In genomic region chr15:52180196-52180835, GRCh38 we compare ENCODE assay signal across 8 cellular contexts. TPM values are rescaled to one million over a fixed set of nuclear protein-coding genes. Genes with fewer than 3 reads are reported as not detected.
DNase-seq lines count a peak whose midpoint lies in the region; ATAC-seq and TF ChIP-seq lines count a peak whose summit lies in the region.

No MANE protein-coding gene starts in this region.

- peaks cover 0 to 6% (median 0%) of the 10 kb centered on the region in 11 experiments; a peak in 2 of 22 replicates for H3K9me3 ChIP-seq in BLaER1 treated with 17β-estradiol and CSF1 and Interleukin-3, amounts not matched to agents 10 nM and 100 nM (replicated peaks in 1 of 11)
- no peaks in the 10 kb centered on the region for H3K9me3 ChIP-seq in esophagus squamous epithelium

- peak overlapping the region in 10 of 11 experiments; percentile 71 to 87 (median 79); a peak in 20 of 22 replicates for H3K27ac ChIP-seq in BLaER1 treated with 17β-estradiol and CSF1 and Interleukin-3, amounts not matched to agents 10 nM and 100 nM
- H3K27ac ChIP-seq in esophagus squamous epithelium: peak overlapping the region; percentile 86 to 98 (median 95)

- peak; percentile 28 for ATAC-seq in GM19438 (IDR thresholded peaks at IDR 0.05; ENCODE audit: low read depth, unreplicated experiment)
- ATAC-seq in HG03457 (IDR thresholded peaks at IDR 0.05; ENCODE audit: unreplicated experiment): peak; percentile 10
- ATAC-seq in omental fat pad (ENCODE audit: low FRiP score): peak; percentile 11

- H3K4me1 ChIP-seq in BLaER1 treated with 17β-estradiol and CSF1 and Interleukin-3, amounts not matched to agents 10 nM and 100 nM: peaks cover 3 to 27% (median 21%) of the 10 kb centered on the region in 10 experiments; a peak in 18 of 20 replicates
- peaks cover 0 to 28% (median 5%) of the 10 kb centered on the region in 3 donors for H3K4me1 ChIP-seq in esophagus squamous epithelium

- WGBS in esophagus squamous epithelium, 2 donors: 21 to 27% methylated on average over 7 to 14 of the region's 31 CpGs

- intact Hi-C loops in esophagus squamous epithelium (cut with DNase I): no loop called here

- H3K36me3 ChIP-seq in BLaER1 treated with 17β-estradiol and CSF1 and Interleukin-3, amounts not matched to agents 10 nM and 100 nM: no peaks in the 10 kb centered on the region
- H3K36me3 ChIP-seq in esophagus squamous epithelium: no peaks in the 10 kb centered on the region

- TF ChIP-seq CTCF in esophagus squamous epithelium (IDR thresholded peaks at IDR 0.05) (no peak), omental fat pad (IDR thresholded peaks at IDR 0.05) (no peak)

- DNase-seq in activated CD4-positive, alpha-beta T cell treated with anti-CD3 and anti-CD28 coated beads, Interleukin-2, amount 50 U/mL, for 4 hours: peak; percentile 11 to 16
- no peak for DNase-seq in esophagus squamous epithelium (lab: John Stamatoyannopoulos, UW)
- no peak for DNase-seq in omental fat pad (ENCODE audit: low spot score)
- DNase-seq in COR-L47 (lab: John Stamatoyannopoulos, UW): no peak
- DNase-seq in mucosa of gallbladder (ENCODE audit: low spot score): no peak

- peaks cover 0 to 5% (median 0%) of the 10 kb centered on the region in 11 experiments; a peak in 4 of 22 replicates for H4K20me1 ChIP-seq in BLaER1 treated with 17β-estradiol and CSF1 and Interleukin-3, amounts not matched to agents 10 nM and 100 nM

- TF ChIP-seq POLR2A in esophagus squamous epithelium (IDR thresholded peaks at IDR 0.05): no peak

- H3K9ac ChIP-seq in BLaER1 treated with 17β-estradiol and CSF1 and Interleukin-3, amounts not matched to agents 10 nM and 100 nM: peak overlapping the region; percentile 75 to 87 (median 84)

- H3K27me3 ChIP-seq in BLaER1 treated with 17β-estradiol and CSF1 and Interleukin-3, amounts not matched to agents 10 nM and 100 nM: peaks cover 0 to 15% (median 8%) of the 10 kb centered on the region in 11 experiments; a peak in 12 of 22 replicates
- H3K27me3 ChIP-seq in esophagus squamous epithelium: no peaks in the 10 kb centered on the region

- peak overlapping the region; percentile 55 to 81 (median 72) for H3K4me3 ChIP-seq in BLaER1 treated with 17β-estradiol and CSF1 and Interleukin-3, amounts not matched to agents 10 nM and 100 nM
- peak overlapping the region; percentile 62 to 95 (median 77) for H3K4me3 ChIP-seq in esophagus squamous epithelium

- peak overlapping the region; percentile 82 to 99 (median 96) for H3K4me2 ChIP-seq in BLaER1 treated with 17β-estradiol and CSF1 and Interleukin-3, amounts not matched to agents 10 nM and 100 nM

RNA-seq across cellular contexts. Expression of gene GNB5, which starts 10.9 kb away (rescaled TPM):
- total RNA-seq in esophagus squamous epithelium (10 to 100 TPM; 16.4 to 22.3 (median 19.9) TPM), omental fat pad (10 to 100 TPM; 17.2 to 27.1 (median 19.3) TPM), mucosa of gallbladder (61.4 TPM)

Comparison
In these comparisons a context has a peak if more than half of its experiments do, and no peak if none do; other contexts are left out.
1. DNase-seq: peak in activated CD4-positive, alpha-beta T cell treated with anti-CD3 and anti-CD28 coated beads, Interleukin-2, amount 50 U/mL, for 4 hours (2 of 2); none in esophagus squamous epithelium (single experiment), omental fat pad (single experiment), COR-L47 (single experiment) and mucosa of gallbladder (single experiment).
2. Peak in every context shown above with its lines, with median percentiles within 50 percentile points of each other: ATAC-seq.